Comparison of ENCODE assay signal across 9 cellular contexts in the genomic region with DNA sequence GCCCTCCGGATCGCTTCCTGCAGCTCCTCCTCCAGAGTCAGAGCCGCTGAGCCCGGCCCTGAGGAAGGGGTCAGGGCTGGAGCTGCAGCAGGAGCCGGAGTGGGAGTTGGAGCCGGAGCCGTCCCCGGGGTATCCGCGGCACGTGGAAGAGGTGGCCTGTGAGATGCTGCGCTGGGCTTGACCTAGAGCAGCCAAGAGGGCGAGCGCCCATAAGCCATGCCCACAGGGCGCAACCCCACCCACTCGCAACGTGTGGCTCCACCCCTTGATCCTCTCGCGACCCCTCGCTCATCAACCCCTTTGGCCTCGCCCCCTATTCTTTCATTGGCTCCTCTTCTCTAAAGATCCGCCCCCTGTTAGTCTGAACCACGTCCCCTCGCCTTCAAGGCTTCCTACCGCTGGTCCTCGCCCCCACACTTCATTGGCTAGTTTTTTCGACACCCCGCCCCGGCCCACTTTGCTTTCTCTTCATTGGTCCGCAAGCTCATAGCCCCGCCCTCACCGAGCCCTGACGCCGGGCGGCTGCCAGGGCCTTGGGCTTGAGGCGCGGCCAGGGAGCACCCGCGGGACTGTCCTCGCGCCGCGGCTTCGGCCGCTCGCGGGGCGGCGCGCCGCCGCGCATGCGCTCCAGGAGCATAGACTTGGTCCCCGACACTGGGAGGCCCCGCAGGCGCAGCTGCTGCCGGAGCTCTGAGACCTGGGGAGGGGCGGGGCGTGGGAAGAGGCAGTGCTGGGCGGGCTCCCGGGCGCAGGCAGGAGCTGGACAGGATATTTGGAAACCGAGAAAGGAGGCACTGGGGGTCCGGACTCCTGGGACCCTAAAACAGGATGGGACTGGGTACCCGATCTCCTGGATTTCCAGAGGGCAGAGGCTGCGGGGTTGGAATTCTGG. TPM values are rescaled to one million over a fixed set of nuclear protein-coding genes. Genes with fewer than 3 reads are reported as not detected.
DNase-seq lines count a peak whose midpoint lies in the region; ATAC-seq and TF ChIP-seq lines count a peak whose summit lies in the region.
"Had no signal": no experiment of that assay in that cellular context is flagged by ENCODE, and none has a peak within 500 bp of the region (broad histone marks: within the 10 kb centered on the region; RNA-seq: fewer than 3 reads in every experiment).

No MANE protein-coding gene starts in this region.

- peaks cover 7% of the 10 kb centered on the region; the same call in 1 of the 2 replicates for H3K36me3 ChIP-seq in BLaER1
- no peaks in the 10 kb centered on the region for H3K36me3 ChIP-seq in left lung

- H3K9me3 ChIP-seq in BLaER1 = 0 out of 2 replicates have a peak, but pooled peaks cover 5% of the 10 kb centered on the region
- peaks cover 0 to 5% of the 10 kb centered on the region in 2 donors for H3K9me3 ChIP-seq in left lung

- H4K20me1 ChIP-seq in BLaER1 = no peaks in the 10 kb centered on the region

- peak overlapping the region; percentile 94 for H3K4me2 ChIP-seq in BLaER1

- H3K4me1 ChIP-seq in BLaER1 = peaks cover 34% of the 10 kb centered on the region
- peaks cover 11 to 36% of the 10 kb centered on the region in 2 donors for H3K4me1 ChIP-seq in left lung

- intact Hi-C loops in left lung (cut with DNase I) = no loop called here

- H3K4me3 ChIP-seq in BLaER1 = peak overlapping the region; percentile 79
- H3K4me3 ChIP-seq in left lung = peak overlapping the region; percentile 68 to 71

- DNase-seq in NCI-H526 treated with DMSO at 0.1 percent for 48 hours (lab: John Stamatoyannopoulos, UW) = peak; percentile 98
- DNase-seq in activated CD4-positive, alpha-beta T cell treated with anti-CD3 and anti-CD28 coated beads, Interleukin-2, amount 50 U/mL, for 1 hour = peak; percentile 96
- peak; percentile 100 for DNase-seq in dermis blood vessel endothelial cell
- DNase-seq in left lung = peak; percentile 98 to 99
- DNase-seq in stimulated activated CD4-positive, alpha-beta T cell treated with anti-CD3 and anti-CD28 coated beads, Interleukin-2, amount 100 ng/mL, for 4 hours (ENCODE audit: low read depth) = peak; percentile 94

- H3K27ac ChIP-seq in BLaER1 (peak overlapping the region; percentile 77), left lung (peak overlapping the region; percentile 78 to 79)

- H3K9ac ChIP-seq in BLaER1 = peak overlapping the region; percentile 83

- H3K27me3 ChIP-seq in BLaER1 (no peaks in the 10 kb centered on the region), left lung (no peaks in the 10 kb centered on the region)

- TF ChIP-seq CTCF in left lung (IDR thresholded peaks at IDR 0.05) = no peak

- ATAC-seq in GM19324 (IDR thresholded peaks at IDR 0.05; ENCODE audit: low FRiP score, unreplicated experiment) (peak; percentile 89), HG03460 (IDR thresholded peaks at IDR 0.05; ENCODE audit: unreplicated experiment) (peak; percentile 86), left lung (peak; percentile 93)

RNA-seq across cellular contexts. Expression of gene MAMSTR, which starts 5.4 kb away (rescaled TPM):
- total RNA-seq in dermis blood vessel endothelial cell = 0.09 and 0.51 TPM in 2 replicates
- 1 to 10 TPM; 1.3 to 1.5 TPM for total RNA-seq in left lung

RNA-seq across cellular contexts. Expression of gene FUT2, which starts 18.3 kb away (rescaled TPM):
- total RNA-seq in dermis blood vessel endothelial cell (not detected in 2 replicates), left lung (1 to 10 TPM; 1.1 to 2.7 TPM)
- total RNA-seq: subcutaneous adipose tissue had no signal

RNA-seq across cellular contexts. Expression of gene RASIP1, which starts 26.3 kb away (rescaled TPM):
- total RNA-seq in dermis blood vessel endothelial cell (130 and 154 TPM in 2 replicates), left lung (10 to 100 TPM; 15.0 to 25.4 TPM)

RNA-seq across cellular contexts. Expression of gene IZUMO1, which starts 32.6 kb away (rescaled TPM):
- total RNA-seq in dermis blood vessel endothelial cell (0.17 and 0.28 TPM in 2 replicates), left lung (1 to 10 TPM in 1 of 2 donors, under 1 TPM in 1; 0.96 to 1.5 TPM)

RNA-seq across cellular contexts. Expression of gene FUT1, which starts 38.3 kb away (rescaled TPM):
- 8.1 and 10.9 TPM in 2 replicates for total RNA-seq in dermis blood vessel endothelial cell
- total RNA-seq in left lung = 1 to 10 TPM; 6.0 to 8.7 TPM

Comparison
In these comparisons a context has a peak if more than half of its experiments do, and no peak if none do; other contexts are left out.
1. Peak in every context shown above with its lines: DNase-seq, ATAC-seq, H3K4me3 ChIP-seq and H3K27ac ChIP-seq.